In the genomic region with DNA sequence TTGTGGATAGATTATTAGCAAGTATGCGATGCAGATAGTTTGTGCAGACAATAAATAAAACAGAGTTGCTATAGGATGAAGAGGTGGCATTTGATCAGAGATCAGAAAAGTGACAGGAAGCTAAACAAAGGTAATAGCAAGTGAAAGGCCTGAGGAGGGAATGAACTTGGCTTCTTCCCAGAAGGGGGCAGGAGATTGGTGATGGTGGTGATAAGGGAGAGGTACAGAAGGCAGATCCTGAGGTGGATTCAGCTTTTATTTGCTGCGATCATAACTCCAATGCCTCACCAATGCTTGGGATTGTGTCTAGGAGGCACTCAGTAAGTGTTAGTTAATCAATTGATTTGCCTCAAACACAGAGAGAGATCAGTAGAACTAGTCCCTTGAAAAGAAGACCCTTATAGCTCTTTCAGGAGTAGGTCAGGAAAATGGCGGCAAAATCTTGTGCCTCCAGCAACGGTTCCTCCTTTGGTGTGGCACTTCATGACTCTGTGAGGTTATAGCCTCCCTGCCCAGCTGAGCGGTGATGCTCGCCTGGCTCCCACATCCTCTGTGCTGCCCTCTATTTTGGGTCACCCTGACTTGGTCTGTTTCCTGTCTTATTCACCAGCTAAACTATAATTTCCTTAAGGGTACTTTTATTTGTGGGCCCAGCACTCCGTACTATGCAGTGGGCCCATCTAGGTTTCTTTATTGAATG, we compare ENCODE assay signal across 8 cellular contexts. TPM values are rescaled to one million over a fixed set of nuclear protein-coding genes. Genes with fewer than 3 reads are reported as not detected.
DNase-seq lines count a peak whose midpoint lies in the region; ATAC-seq, FAIRE-seq and TF ChIP-seq lines count a peak whose summit lies in the region.

No MANE protein-coding gene starts in this region.

- peak overlapping the region; percentile 61 for H3K4me3 Mint-ChIP-seq in activated CD4-positive, alpha-beta T cell treated with anti-CD3 and anti-CD28 coated beads, Interleukin-2, amount 10 ng/mL, durations not matched to agents 24 days and 14 days
- H3K4me3 Mint-ChIP-seq in glutamatergic neuron (ENCODE audit: unreplicated experiment), result no peak overlapping the region

- TF ChIP-seq CTCF in gastroesophageal sphincter (IDR thresholded peaks at IDR 0.05) (no peak), glutamatergic neuron (IDR thresholded peaks at IDR 0.05; ENCODE audit: partially characterized antibody, unreplicated experiment) (no peak)

- intact Hi-C loops in activated CD4-positive, alpha-beta T cell treated with anti-CD3 and anti-CD28 coated beads, Interleukin-2, amount 10 ng/mL, durations not matched to agents 24 days and 14 days (cut with micrococcal nuclease), result loop anchor here (1.0 to 5.0 kb wide), 6 partner anchors 9 to 297 kb away; a partner anchor contains a TSS

- WGBS in gastroesophageal sphincter (ENCODE audit: low coverage in 1 of 2), 2 donors, result 75 to 93% methylated on average over 5 to 7 of the region's 7 CpGs

- no peak for FAIRE-seq in RCC 7860 (lab: Jason Lieb, UNC)

- no peak overlapping the region for H3K4me3 ChIP-seq in gastroesophageal sphincter

- no peak for TF ChIP-seq POLR2A in gastroesophageal sphincter (IDR thresholded peaks at IDR 0.05)

- H3K27ac Mint-ChIP-seq in activated CD4-positive, alpha-beta T cell treated with anti-CD3 and anti-CD28 coated beads, Interleukin-2, amount 10 ng/mL, durations not matched to agents 24 days and 14 days, result peak overlapping the region; percentile 93
- no peak overlapping the region for H3K27ac Mint-ChIP-seq in glutamatergic neuron (ENCODE audit: unreplicated experiment)

- peaks cover 42 to 87% (median 62%) of the 10 kb centered on the region in 3 donors for H3K4me1 ChIP-seq in gastroesophageal sphincter

- H3K36me3 ChIP-seq in gastroesophageal sphincter, result peaks cover 6 to 43% of the 10 kb centered on the region in 2 donors

- H3K27me3 ChIP-seq in gastroesophageal sphincter, result no peaks in the 10 kb centered on the region

- peak overlapping the region; percentile 63 to 85 (median 76) for H3K27ac ChIP-seq in gastroesophageal sphincter

- H3K9me3 ChIP-seq in gastroesophageal sphincter, result no peaks in the 10 kb centered on the region

- ATAC-seq in GM18861 (IDR thresholded peaks at IDR 0.05; ENCODE audit: unreplicated experiment), result peak; percentile 23
- peak; percentile 5 for ATAC-seq in gastroesophageal sphincter

- DNase-seq in activated CD4-positive, alpha-beta T cell treated with anti-CD3 and anti-CD28 coated beads, Interleukin-2, amount 10 ng/mL, durations not matched to agents 24 days and 14 days, result peak; percentile 86
- peak; percentile 33 for DNase-seq in stimulated activated CD4-positive, alpha-beta T cell treated with anti-CD3 and anti-CD28 coated beads, Interleukin-2, amount 100 ng/mL, for 4 hours (ENCODE audit: low read depth)
- DNase-seq in AG20443 (ENCODE audit: low spot score) (no peak), glutamatergic neuron (no peak), RCC 7860 (ENCODE audit: low spot score) (no peak), NCI-H1105 treated with DMSO at 0.1 percent for 48 hours (lab: John Stamatoyannopoulos, UW) (no peak)

- no peaks in the 10 kb centered on the region for H3K27me3 Mint-ChIP-seq in activated CD4-positive, alpha-beta T cell treated with anti-CD3 and anti-CD28 coated beads, Interleukin-2, amount 10 ng/mL, durations not matched to agents 24 days and 14 days
- peaks cover 4% of the 10 kb centered on the region for H3K27me3 Mint-ChIP-seq in glutamatergic neuron (ENCODE audit: unreplicated experiment)

- TF ChIP-seq EP300 in gastroesophageal sphincter (IDR thresholded peaks at IDR 0.05), result no peak

- H3K4me1 Mint-ChIP-seq in activated CD4-positive, alpha-beta T cell treated with anti-CD3 and anti-CD28 coated beads, Interleukin-2, amount 10 ng/mL, durations not matched to agents 24 days and 14 days, result peaks cover 80% of the 10 kb centered on the region
- peaks cover 21% of the 10 kb centered on the region for H3K4me1 Mint-ChIP-seq in glutamatergic neuron (ENCODE audit: low read depth, unreplicated experiment)

- H3K36me3 Mint-ChIP-seq in activated CD4-positive, alpha-beta T cell treated with anti-CD3 and anti-CD28 coated beads, Interleukin-2, amount 10 ng/mL, durations not matched to agents 24 days and 14 days (ENCODE audit: low read depth), result peaks cover 45% of the 10 kb centered on the region
- no peaks in the 10 kb centered on the region for H3K36me3 Mint-ChIP-seq in glutamatergic neuron (ENCODE audit: unreplicated experiment)

- peaks cover 3% of the 10 kb centered on the region for H3K9me3 Mint-ChIP-seq in activated CD4-positive, alpha-beta T cell treated with anti-CD3 and anti-CD28 coated beads, Interleukin-2, amount 10 ng/mL, durations not matched to agents 24 days and 14 days
- H3K9me3 Mint-ChIP-seq in glutamatergic neuron (ENCODE audit: unreplicated experiment), result peaks cover 6% of the 10 kb centered on the region

RNA-seq across cellular contexts. Expression of a gene that starts 37.5 kb away (rescaled TPM):
- 45.3 and 47.6 TPM in 2 replicates for total RNA-seq in activated CD4-positive, alpha-beta T cell treated with anti-CD3 and anti-CD28 coated beads, Interleukin-2, amount 10 ng/mL, durations not matched to agents 24 days and 14 days
- 100 to 1,000 TPM; 174 to 297 (median 231) TPM for total RNA-seq in gastroesophageal sphincter
- total RNA-seq in glutamatergic neuron (ENCODE audit: unreplicated experiment), result 0.96 TPM

Comparison
In these comparisons a context has a peak if more than half of its experiments do, and no peak if none do; other contexts are left out.
1. DNase-seq: peak in activated CD4-positive, alpha-beta T cell treated with anti-CD3 and anti-CD28 coated beads, Interleukin-2, amount 10 ng/mL, durations not matched to agents 24 days and 14 days (single experiment) and stimulated activated CD4-positive, alpha-beta T cell treated with anti-CD3 and anti-CD28 coated beads, Interleukin-2, amount 100 ng/mL, for 4 hours (single experiment); none in AG20443 (single experiment), glutamatergic neuron (single experiment), RCC 7860 (single experiment) and NCI-H1105 treated with DMSO at 0.1 percent for 48 hours (single experiment).
2. RNA of a gene that starts 37.5 kb away (total RNA-seq): 174 to 297 TPM in gastroesophageal sphincter and 45.3 to 47.6 TPM in activated CD4-positive, alpha-beta T cell treated with anti-CD3 and anti-CD28 coated beads, Interleukin-2, amount 10 ng/mL, durations not matched to agents 24 days and 14 days; 0.96 TPM in glutamatergic neuron (single experiment); every median in the first group is over 10 times any median in the second.